Comparison of ENCODE assay signal across 10 cellular contexts in genomic region chr21:20996421-20997307, GRCh38. TPM values are rescaled to one million over a fixed set of nuclear protein-coding genes. Genes with fewer than 3 reads are reported as not detected.
A peak's percentile ranks its signal among the peaks of the same experiment; 100 is the strongest.
DNase-seq lines count a peak whose midpoint lies in the region; ATAC-seq, FAIRE-seq and TF ChIP-seq lines count a peak whose summit lies in the region.
"Had no signal": no experiment of that assay in that cellular context is flagged by ENCODE, and none has a peak within 500 bp of the region (broad histone marks: within the 10 kb centered on the region; RNA-seq: fewer than 3 reads in every experiment).

No MANE protein-coding gene starts in this region.

- peaks cover 14% of the 10 kb centered on the region for H3K4me1 ChIP-seq in mesenchymal stem cell (ENCODE audit: control insufficient read depth, insufficient read depth, low read depth, low read length)
- H3K4me1 ChIP-seq in tibial nerve = peaks cover 0 to 24% (median 2%) of the 10 kb centered on the region in 4 donors

- peaks cover 0 to 13% of the 10 kb centered on the region in 2 experiments for H3K27me3 ChIP-seq in mesenchymal stem cell (ENCODE audit: control insufficient read depth in 1 of 2, insufficient read depth in 1 of 2, low read length in 2 of 2)
- H3K27me3 ChIP-seq in tibial nerve = peaks cover 0 to 7% of the 10 kb centered on the region in 2 donors

- H3K18ac ChIP-seq in mesenchymal stem cell (ENCODE audit: low read depth in 1 of 2, low read length in 2 of 2) = peak overlapping the region in 1 of 2 experiments; percentile 29

- no peak overlapping the region for H3K27ac Mint-ChIP-seq in activated T-cell treated with anti-CD3 and anti-CD28 coated beads, Interleukin-2, amount 50 U/mL, for 72 hours

- H3K4me3 ChIP-seq in cardiac fibroblast (replicated peaks in 1 of 2; ENCODE audit: low read depth in 2 of 2, low read length in 2 of 2) (peak overlapping the region; percentile 57 to 67), mesenchymal stem cell (ENCODE audit: insufficient read depth in 1 of 2, low read depth in 1 of 2, low read length in 2 of 2) (peak overlapping the region in 1 of 2 experiments; percentile 84), tibial nerve (peak overlapping the region; percentile 53 to 72 (median 58))
- H3K4me3 ChIP-seq: SK-N-MC had no signal

- H3K9me3 Mint-ChIP-seq in activated T-cell treated with anti-CD3 and anti-CD28 coated beads, Interleukin-2, amount 50 U/mL, for 72 hours = no peaks in the 10 kb centered on the region

- 9% methylated on average over 22 of the region's 27 CpGs for WGBS in mesenchymal stem cell
- 47 to 49% methylated on average over 26 to 27 of the region's 27 CpGs for WGBS in tibial nerve, 2 donors

- no peak overlapping the region for H3K9ac ChIP-seq in mesenchymal stem cell (ENCODE audit: low read length)

- H3K36me3 Mint-ChIP-seq in activated T-cell treated with anti-CD3 and anti-CD28 coated beads, Interleukin-2, amount 50 U/mL, for 72 hours (ENCODE audit: insufficient read depth in 2 of 2) = no peaks in the 10 kb centered on the region

- H3K9me3 ChIP-seq in mesenchymal stem cell (ENCODE audit: control insufficient read depth, low read length) (no peaks in the 10 kb centered on the region), tibial nerve (no peaks in the 10 kb centered on the region)

- no peak overlapping the region for H2BK5ac ChIP-seq in mesenchymal stem cell (ENCODE audit: low read depth, low read length, poor library complexity, severe bottlenecking)

- no peak for FAIRE-seq in GM19239 (lab: Jason Lieb, UNC)

- no peak overlapping the region for H2BK12ac ChIP-seq in mesenchymal stem cell (ENCODE audit: low read length in 2 of 2)

- H2AK5ac ChIP-seq in mesenchymal stem cell (ENCODE audit: low read length, severe bottlenecking) = no peak overlapping the region

- H3K79me1 ChIP-seq in mesenchymal stem cell (replicated peaks; ENCODE audit: low read length, poor library complexity, severe bottlenecking) = no peaks in the 10 kb centered on the region

- no peak overlapping the region for H4K8ac ChIP-seq in mesenchymal stem cell (ENCODE audit: low read length)

- ATAC-seq in activated T-cell treated with anti-CD3 and anti-CD28 coated beads, Interleukin-2, amount 50 U/mL, for 72 hours (replicated peaks in 1 of 2) = no peak
- no peak for ATAC-seq in GM21786 (IDR thresholded peaks at IDR 0.05; ENCODE audit: unreplicated experiment)

- TF ChIP-seq EP300 in tibial nerve (IDR thresholded peaks at IDR 0.05) = no peak

- no peak for TF ChIP-seq POLR2A in tibial nerve (IDR thresholded peaks at IDR 0.05)

- no peak overlapping the region for H3K4ac ChIP-seq in mesenchymal stem cell (ENCODE audit: low read depth in 1 of 2, low read length in 2 of 2)

- H2BK15ac ChIP-seq in mesenchymal stem cell (ENCODE audit: low read depth, poor library complexity, severe bottlenecking) = no peak overlapping the region

- no peak for DNase-seq in activated T-cell treated with anti-CD3 and anti-CD28 coated beads, Interleukin-2, amount 50 U/mL, for 72 hours
- DNase-seq in activated T-cell treated with anti-CD3 and anti-CD28 coated beads, Interleukin-2, amount 50 U/mL, for 1 hour = no peak
- peak; percentile 41 to 57 for DNase-seq in cardiac fibroblast (ENCODE audit: low read depth in 2 of 2)
- peak; percentile 69 for DNase-seq in mesenchymal stem cell
- DNase-seq in tibial nerve (ENCODE audit: low spot score in 2 of 2) = no peak
- no peak for DNase-seq in GM19239 (ENCODE audit: insufficient read length, low spot score)
- DNase-seq in NCI-H1092 (lab: John Stamatoyannopoulos, UW) = no peak
- DNase-seq: NCI-H1048 had no signal

- H3K14ac ChIP-seq in mesenchymal stem cell (ENCODE audit: low read length in 2 of 2) = no peak overlapping the region

- H3K36me3 ChIP-seq in mesenchymal stem cell (ENCODE audit: control insufficient read depth in 1 of 2, insufficient read depth in 2 of 2, low read depth in 1 of 2, low read length in 2 of 2) (no peaks in the 10 kb centered on the region), tibial nerve (no peaks in the 10 kb centered on the region)

- no peak overlapping the region for H2AFZ ChIP-seq in mesenchymal stem cell (ENCODE audit: low read depth, low read length)

- H2BK120ac ChIP-seq in mesenchymal stem cell (ENCODE audit: low read depth, low read length) = no peak overlapping the region

- no peak overlapping the region for H3K23ac ChIP-seq in mesenchymal stem cell (ENCODE audit: low read length in 2 of 2)

- no peak overlapping the region for H4K91ac ChIP-seq in mesenchymal stem cell (ENCODE audit: low read length)

- TF ChIP-seq CTCF in cardiac fibroblast (IDR thresholded peaks at IDR 0.05; ENCODE audit: low read depth, low read length) = no peak
- no peak for TF ChIP-seq CTCF in tibial nerve (IDR thresholded peaks at IDR 0.05)

- peak overlapping the region; percentile 37 to 66 for H3K4me3 Mint-ChIP-seq in activated T-cell treated with anti-CD3 and anti-CD28 coated beads, Interleukin-2, amount 50 U/mL, for 72 hours

- H3K4me2 ChIP-seq in mesenchymal stem cell (ENCODE audit: low read length, poor library complexity, severe bottlenecking) = peak overlapping the region; percentile 90

- H3K27ac ChIP-seq in mesenchymal stem cell (ENCODE audit: low read length, poor library complexity, severe bottlenecking) (no peak overlapping the region), tibial nerve (no peak overlapping the region)
- H3K27ac ChIP-seq: SK-N-MC had no signal

- H3K4me1 Mint-ChIP-seq in activated T-cell treated with anti-CD3 and anti-CD28 coated beads, Interleukin-2, amount 50 U/mL, for 72 hours (ENCODE audit: low read depth) = no peaks in the 10 kb centered on the region

- peaks cover 10% of the 10 kb centered on the region for H3K27me3 Mint-ChIP-seq in activated T-cell treated with anti-CD3 and anti-CD28 coated beads, Interleukin-2, amount 50 U/mL, for 72 hours (ENCODE audit: low read depth)

RNA-seq across cellular contexts. Expression of gene NCAM2, which starts 1.5 kb away (rescaled TPM):
- not detected for total RNA-seq in activated T-cell treated with anti-CD3 and anti-CD28 coated beads, Interleukin-2, amount 50 U/mL, for 72 hours
- polyA plus RNA-seq in mesenchymal stem cell (2013, experiment 1 of 2) = 5.9 TPM
- polyA plus RNA-seq in mesenchymal stem cell (2013, experiment 2 of 2) = 5.9 TPM
- 10 to 100 TPM; 15.1 to 29.7 (median 23.9) TPM for total RNA-seq in tibial nerve

Comparison
In these comparisons a context has a peak if more than half of its experiments do, and no peak if none do; other contexts are left out.
1. DNase-seq: peak in cardiac fibroblast (2 of 2) and mesenchymal stem cell (single experiment); none in activated T-cell treated with anti-CD3 and anti-CD28 coated beads, Interleukin-2, amount 50 U/mL, for 72 hours (0 of 2), activated T-cell treated with anti-CD3 and anti-CD28 coated beads, Interleukin-2, amount 50 U/mL, for 1 hour (single experiment), tibial nerve (0 of 2), GM19239 (single experiment) and NCI-H1092 (single experiment).
2. RNA of gene NCAM2, which starts 1.5 kb away (total RNA-seq): 15.1 to 29.7 TPM in tibial nerve; not detected in activated T-cell treated with anti-CD3 and anti-CD28 coated beads, Interleukin-2, amount 50 U/mL, for 72 hours; every median in the first group is over 10 times any median in the second.